In the genomic region with DNA sequence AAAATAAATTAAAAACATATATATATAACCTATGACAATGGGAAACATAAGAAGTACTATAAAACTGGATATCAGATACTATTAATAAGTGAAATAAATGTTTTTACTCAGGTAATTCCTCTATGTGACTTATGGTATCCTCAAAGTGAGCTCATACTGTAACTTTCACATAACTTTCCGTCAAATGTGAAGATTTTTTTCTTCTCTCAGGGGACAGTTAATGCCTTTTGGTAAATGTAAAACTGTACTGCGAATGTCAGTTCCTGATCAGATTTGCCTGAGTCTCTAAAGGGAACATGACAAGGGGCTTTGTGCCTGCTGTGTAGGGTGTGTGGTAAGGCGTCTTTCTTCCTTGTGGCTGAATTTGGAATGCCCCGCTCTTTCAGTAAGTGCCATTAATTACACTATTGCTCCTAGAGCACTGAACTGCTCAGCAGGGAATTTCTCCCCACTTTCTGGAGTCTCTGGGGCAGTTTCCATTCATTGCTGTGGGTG, we compare ENCODE assay signal across 10 cellular contexts.
DNase-seq lines count a peak whose midpoint lies in the region; ATAC-seq, FAIRE-seq and TF ChIP-seq lines count a peak whose summit lies in the region.
"Had no signal": no experiment of that assay in that cellular context is flagged by ENCODE, and none has a peak within 500 bp of the region (broad histone marks: within the 10 kb centered on the region; RNA-seq: fewer than 3 reads in every experiment).

No MANE protein-coding gene starts in this region.

- in situ Hi-C loops in K562 (cut with MboI) (no loop called here), transverse colon (cut with MboI; ENCODE audit: low pct_ligation_motif_present in 1 of 4, low pct_unique_long_range_greater_than_20kb in 1 of 4, low sequenced_read_pairs in 3 of 4) (no loop called here)

- TF ChIP-seq CTCF in K562 (IDR thresholded peaks at IDR 0.05 in 2 of 3, conservative IDR thresholded peaks at IDR 0.05 in 1 of 3; ENCODE audit: insufficient read depth in 2 of 3, low read depth in 1 of 3, low read length in 3 of 3) (no peak), transverse colon (IDR thresholded peaks at IDR 0.05) (no peak)

- peak overlapping the region; percentile 96 for H3K27ac ChIP-seq in K562 (ENCODE audit: extremely low read depth, low read depth, low read length)
- H3K27ac ChIP-seq in transverse colon, result peak overlapping the region; percentile 39 to 52 (median 48)
- H3K27ac ChIP-seq in Karpas-422 (ENCODE audit: low read length), result no peak overlapping the region
- H3K27ac ChIP-seq: right lobe of liver had no signal

- H3K4me1 ChIP-seq in K562 (replicated peaks in 1 of 2; ENCODE audit: control insufficient read depth in 2 of 2, insufficient read depth in 2 of 2, low read length in 2 of 2) (peaks cover 18 to 48% of the 10 kb centered on the region in 2 experiments), transverse colon (peaks cover 2 to 32% (median 10%) of the 10 kb centered on the region in 4 donors), Karpas-422 (ENCODE audit: low read length) (no peaks in the 10 kb centered on the region)
- H3K4me1 ChIP-seq: right lobe of liver had no signal

- H4K20me1 ChIP-seq in K562 (replicated peaks; ENCODE audit: control insufficient read depth, insufficient read depth, low read length) (no peaks in the 10 kb centered on the region), Karpas-422 (ENCODE audit: insufficient read depth, low read depth, low read length) (no peaks in the 10 kb centered on the region)

- H3K27me3 Mint-ChIP-seq in activated CD4-positive, alpha-beta T cell treated with anti-CD3 and anti-CD28 coated beads for 36 hours, result no peaks in the 10 kb centered on the region

- no peaks in the 10 kb centered on the region for H3K36me3 Mint-ChIP-seq in activated CD4-positive, alpha-beta T cell treated with anti-CD3 and anti-CD28 coated beads for 36 hours (ENCODE audit: low read depth)

- H3K9ac ChIP-seq in K562 (ENCODE audit: insufficient read depth in 1 of 2, low read depth in 2 of 2, low read length in 2 of 2) (peak overlapping the region; percentile 83 to 89), Karpas-422 (ENCODE audit: low read length) (no peak overlapping the region)

- peak overlapping the region; percentile 92 for H2AFZ ChIP-seq in K562 (ENCODE audit: low read depth, low read length)
- H2AFZ ChIP-seq in Karpas-422 (ENCODE audit: low read length), result no peak overlapping the region

- peak overlapping the region; percentile 43 for H3K4me3 Mint-ChIP-seq in activated CD4-positive, alpha-beta T cell treated with anti-CD3 and anti-CD28 coated beads for 36 hours

- TF ChIP-seq EP300 in K562 (IDR thresholded peaks at IDR 0.05; ENCODE audit: low read length), result no peak
- TF ChIP-seq EP300 in transverse colon (IDR thresholded peaks at IDR 0.05; ENCODE audit: low read depth), result no peak

- no peaks in the 10 kb centered on the region for H3K79me2 ChIP-seq in K562 (ENCODE audit: control insufficient read depth, insufficient read depth, low read length)
- no peaks in the 10 kb centered on the region for H3K79me2 ChIP-seq in Karpas-422 (ENCODE audit: low read length)

- peaks cover 3% of the 10 kb centered on the region for H3K9me3 Mint-ChIP-seq in activated CD4-positive, alpha-beta T cell treated with anti-CD3 and anti-CD28 coated beads for 36 hours (ENCODE audit: low read depth)

- intact Hi-C loops in activated CD4-positive, alpha-beta T cell treated with anti-CD3 and anti-CD28 coated beads for 36 hours (cut with DNase I, micrococcal nuclease), result no loop called here
- intact Hi-C loops in K562 (cut with micrococcal nuclease) (loop anchor here (2.0 to 5.0 kb wide), 2 partner anchors 28 to 38 kb away; no protein-coding TSS in a partner anchor), transverse colon (cut with DNase I; ENCODE audit: low total_unique reads) (no loop called here)

- H3K4me3 ChIP-seq in K562 (peak overlapping the region; percentile 28; the same call in 1 of the 2 replicates), transverse colon (no peak overlapping the region), Karpas-422 (ENCODE audit: low read length) (no peak overlapping the region)
- H3K4me3 ChIP-seq: right lobe of liver had no signal

- H3K27ac Mint-ChIP-seq in activated CD4-positive, alpha-beta T cell treated with anti-CD3 and anti-CD28 coated beads for 36 hours, result peak overlapping the region; percentile 83

- FAIRE-seq in K562 (lab: Jason Lieb, UNC), result peak; percentile 49

- no TSS peak for BruUV-seq in K562 (replicated peaks; lab: Mats Ljungman, UMichigan)

- no peaks in the 10 kb centered on the region for H3K9me2 ChIP-seq in Karpas-422 (replicated peaks; ENCODE audit: insufficient read depth, low read length)

- H3K4me1 Mint-ChIP-seq in activated CD4-positive, alpha-beta T cell treated with anti-CD3 and anti-CD28 coated beads for 36 hours, result peaks cover 36% of the 10 kb centered on the region

- DNase-seq in activated CD4-positive, alpha-beta T cell treated with anti-CD3 and anti-CD28 coated beads for 36 hours, result no peak
- DNase-seq in activated CD4-positive, alpha-beta T cell treated with anti-CD3 and anti-CD28 coated beads, Interleukin-2, amount 50 U/mL, for 1 hour, result no peak
- peak in 2 of 4 experiments; percentile 46 to 58 for DNase-seq in K562 (ENCODE audit: extremely low read depth in 1 of 4, low spot score in 3 of 4)
- DNase-seq in transverse colon, result no peak
- no peak for DNase-seq in NCI-H69 (lab: John Stamatoyannopoulos, UW)
- DNase-seq in kidney glomerular epithelial cell (lab: John Stamatoyannopoulos, UW), result no peak
- DNase-seq in Karpas-422, result no peak
- DNase-seq: activated CD4-positive, alpha-beta T cell treated with anti-CD3 and anti-CD28 coated beads for 1 hour; right lobe of liver had no signal

- TF ChIP-seq RAD21 in K562 (CRISPR knock-in tag; conservative IDR thresholded peaks at IDR 0.05 in 1 of 2, IDR thresholded peaks at IDR 0.05 in 1 of 2), result no peak

- ATAC-seq in activated CD4-positive, alpha-beta T cell treated with anti-CD3 and anti-CD28 coated beads for 36 hours, result no peak
- ATAC-seq in HG03139 (IDR thresholded peaks at IDR 0.05; ENCODE audit: unreplicated experiment), result peak; percentile 24
- peak; percentile 57 for ATAC-seq in K562

- H3K27me3 ChIP-seq in K562 (ENCODE audit: control insufficient read depth in 2 of 2, insufficient read depth in 2 of 2, low read length in 2 of 2), result no peaks in the 10 kb centered on the region
- no peaks in the 10 kb centered on the region for H3K27me3 ChIP-seq in transverse colon
- H3K27me3 ChIP-seq in Karpas-422 (ENCODE audit: low read length), result no peaks in the 10 kb centered on the region
- H3K27me3 ChIP-seq: right lobe of liver had no signal

- 16% methylated on average over 4 of the region's 4 CpGs for WGBS in K562 (ENCODE audit: insufficient coverage, low coverage, missing lambda C conversion rate)
- WGBS in transverse colon (ENCODE audit: low coverage in 1 of 2), 2 donors, result 68 to 83% methylated on average over 2 to 4 of the region's 4 CpGs

- H3K36me3 ChIP-seq in K562 (ENCODE audit: control insufficient read depth, insufficient read depth, low read length) (no peaks in the 10 kb centered on the region), transverse colon (no peaks in the 10 kb centered on the region), Karpas-422 (ENCODE audit: insufficient read depth, low read length) (no peaks in the 10 kb centered on the region)
- H3K36me3 ChIP-seq: right lobe of liver had no signal

- H3K9me1 ChIP-seq in K562 (ENCODE audit: control insufficient read depth, insufficient read depth, low read length), result no peaks in the 10 kb centered on the region

- peaks cover 11% of the 10 kb centered on the region for H3K9me3 ChIP-seq in K562 (replicated peaks; ENCODE audit: control insufficient read depth, insufficient read depth, low read depth, low read length)
- no peaks in the 10 kb centered on the region for H3K9me3 ChIP-seq in transverse colon
- H3K9me3 ChIP-seq in Karpas-422 (ENCODE audit: low read length), result no peaks in the 10 kb centered on the region; the same call in 1 of the 2 replicates
- H3K9me3 ChIP-seq: right lobe of liver had no signal

- H3K4me2 ChIP-seq in K562 (ENCODE audit: insufficient read depth, low read length), result peak overlapping the region; percentile 74
- no peak overlapping the region for H3K4me2 ChIP-seq in Karpas-422 (ENCODE audit: low read depth, low read length, poor library complexity, severe bottlenecking)

- CTCF ChIA-PET in activated CD4-positive, alpha-beta T cell treated with anti-CD3 and anti-CD28 coated beads for 36 hours (lab: Charles Lee), result no interaction called here
- CTCF ChIA-PET in K562 (lab: Yijun Ruan, JAX; ENCODE audit: low intra/inter-chr PET ratio), result no interaction called here

- no peak for TF ChIP-seq POLR2A in K562 (conservative IDR thresholded peaks at IDR 0.05)
- no peak for TF ChIP-seq POLR2A in transverse colon (IDR thresholded peaks at IDR 0.05)

- POLR2A ChIA-PET in activated CD4-positive, alpha-beta T cell treated with anti-CD3 and anti-CD28 coated beads for 36 hours (lab: Charles Lee), result no interaction called here
- POLR2A ChIA-PET in K562 (lab: Yijun Ruan, JAX), result interaction anchor here (0.9 to 3.2 kb wide), 10 partner anchors 8 to 39 kb away, joined by 3 to 12 read pairs (median 3); no protein-coding TSS in a partner anchor

TF ChIP-seq in K562, 482 proteins besides CTCF, POLR2A, EP300 and RAD21 (continues in another document):
- TF ChIP-seq DEAF1 (CRISPR knock-in tag; IDR thresholded peaks at IDR 0.05), result 0 out of 2 replicates have a peak, but pooled peaks have one; percentile 4
